ENCODE assay signal across 28 cellular contexts in genomic region chr6:131548441-131548840, GRCh38. TPM values are rescaled to one million over a fixed set of nuclear protein-coding genes. Genes with fewer than 3 reads are reported as not detected.
DNase-seq lines count a peak whose midpoint lies in the region; ATAC-seq, FAIRE-seq and TF ChIP-seq lines count a peak whose summit lies in the region.
"Had no signal": no experiment of that assay in that cellular context is flagged by ENCODE, and none has a peak within 500 bp of the region (broad histone marks: within the 10 kb centered on the region; RNA-seq: fewer than 3 reads in every experiment).

No MANE protein-coding gene starts in this region.

- TF ChIP-seq CTCF in liver (IDR thresholded peaks at IDR 0.05; ENCODE audit: low read depth, low read length, missing input control) (no peak), HepG2 (CRISPR knock-in tag; IDR thresholded peaks at IDR 0.05) (no peak), VCaP (conservative IDR thresholded peaks at IDR 0.05) (no peak), thyroid gland (IDR thresholded peaks at IDR 0.05) (no peak), right atrium auricular region (IDR thresholded peaks at IDR 0.05) (no peak)

- H3K4me3 ChIP-seq in liver (ENCODE audit: low read depth in 1 of 3, low read length in 3 of 3) (no peak overlapping the region), HepG2 (replicated peaks in 1 of 3; ENCODE audit: insufficient read depth in 1 of 3, low read depth in 2 of 3, low read length in 3 of 3) (no peak overlapping the region), thyroid gland (replicated peaks in 1 of 3) (no peak overlapping the region), right atrium auricular region (no peak overlapping the region)
- H3K4me3 ChIP-seq: A549; BLaER1 treated with 17β-estradiol and CSF1 and Interleukin-3, amounts not matched to agents 10 nM and 100 nM; HAP-1 had no signal

- TF ChIP-seq EP300 in HepG2 (IDR thresholded peaks at IDR 0.05; ENCODE audit: low read depth in 2 of 2, low read length in 2 of 2) (no peak), HepG2 (CRISPR knock-in tag; IDR thresholded peaks at IDR 0.05; ENCODE audit: borderline replicate concordance) (no peak)

- H3K9ac ChIP-seq in liver (ENCODE audit: low read depth in 1 of 2, low read length in 2 of 2) (peak overlapping the region in 1 of 2 donors; percentile 54), HepG2 (ENCODE audit: insufficient read depth, low read depth, low read length) (no peak overlapping the region)
- H3K9ac ChIP-seq: BLaER1 treated with 17β-estradiol and CSF1 and Interleukin-3, amounts not matched to agents 10 nM and 100 nM had no signal

- POLR2A ChIA-PET in HepG2 (lab: Yijun Ruan, JAX), result no interaction called here

- no peaks in the 10 kb centered on the region for H3K9me3 ChIP-seq in liver (ENCODE audit: control insufficient read depth in 4 of 4, low read length in 3 of 4)
- H3K9me3 ChIP-seq in HepG2 (ENCODE audit: low read length), result no peaks in the 10 kb centered on the region
- no peaks in the 10 kb centered on the region for H3K9me3 ChIP-seq in thyroid gland
- no peaks in the 10 kb centered on the region for H3K9me3 ChIP-seq in right atrium auricular region
- H3K9me3 ChIP-seq: A549, BE2C, HAP-1 had no signal

- H3K4me1 ChIP-seq in liver (ENCODE audit: control insufficient read depth in 4 of 4, insufficient read depth in 4 of 4, low read length in 3 of 4), result peaks cover 8 to 42% (median 20%) of the 10 kb centered on the region in 4 donors
- peaks cover 15% of the 10 kb centered on the region for H3K4me1 ChIP-seq in HepG2 (ENCODE audit: insufficient read depth, low read length)
- H3K4me1 ChIP-seq in thyroid gland, result peaks cover 18 to 21% of the 10 kb centered on the region in 2 donors
- H3K4me1 ChIP-seq in right atrium auricular region, result no peaks in the 10 kb centered on the region
- H3K4me1 ChIP-seq: A549, BE2C, HAP-1 had no signal

- H4K20me1 ChIP-seq in HepG2 (ENCODE audit: insufficient read depth, low read length), result no peaks in the 10 kb centered on the region
- H4K20me1 ChIP-seq: BLaER1 treated with 17β-estradiol and CSF1 and Interleukin-3, amounts not matched to agents 10 nM and 100 nM had no signal

- peak overlapping the region; percentile 87 to 93 for H3K27ac ChIP-seq in liver (ENCODE audit: low read depth in 1 of 2, low read length in 2 of 2)
- H3K27ac ChIP-seq in HepG2 (ENCODE audit: extremely low read length, insufficient read depth, low read length), result no peak overlapping the region
- H3K27ac ChIP-seq in VCaP, result peak overlapping the region; percentile 61
- H3K27ac ChIP-seq in thyroid gland, result peak overlapping the region; percentile 28 to 68 (median 48)
- H3K27ac ChIP-seq in right atrium auricular region, result no peak overlapping the region
- H3K27ac ChIP-seq in caudate nucleus (ENCODE audit: low read depth, low read length), result no peak overlapping the region
- H3K27ac ChIP-seq: A549; BLaER1 treated with 17β-estradiol and CSF1 and Interleukin-3, amounts not matched to agents 10 nM and 100 nM had no signal

- no peaks in the 10 kb centered on the region for H3K36me3 ChIP-seq in liver (ENCODE audit: control insufficient read depth in 4 of 4, insufficient read depth in 3 of 4, low read depth in 1 of 4, low read length in 3 of 4)
- H3K36me3 ChIP-seq in HepG2 (replicated peaks in 1 of 2; ENCODE audit: control insufficient read depth in 1 of 2, insufficient read depth in 2 of 2, low read length in 2 of 2), result no peaks in the 10 kb centered on the region
- no peaks in the 10 kb centered on the region for H3K36me3 ChIP-seq in thyroid gland
- no peaks in the 10 kb centered on the region for H3K36me3 ChIP-seq in right atrium auricular region
- H3K36me3 ChIP-seq: BE2C; BLaER1 treated with 17β-estradiol and CSF1 and Interleukin-3, amounts not matched to agents 10 nM and 100 nM; HAP-1 had no signal

- H3K27me3 ChIP-seq in liver (ENCODE audit: control insufficient read depth in 4 of 4, insufficient read depth in 4 of 4, low read length in 3 of 4) (no peaks in the 10 kb centered on the region), HepG2 (ENCODE audit: control insufficient read depth in 1 of 2, insufficient read depth in 2 of 2, low read length in 2 of 2) (no peaks in the 10 kb centered on the region), thyroid gland (no peaks in the 10 kb centered on the region), right atrium auricular region (no peaks in the 10 kb centered on the region)
- H3K27me3 ChIP-seq: BE2C; BLaER1 treated with 17β-estradiol and CSF1 and Interleukin-3, amounts not matched to agents 10 nM and 100 nM had no signal

- no peak for TF ChIP-seq POLR2A in HepG2 (IDR thresholded peaks at IDR 0.05; ENCODE audit: insufficient read depth in 1 of 2, low read depth in 2 of 2, low read length in 2 of 2)
- TF ChIP-seq POLR2A in thyroid gland (IDR thresholded peaks at IDR 0.05), result no peak

- no peak overlapping the region for H2AFZ ChIP-seq in HepG2 (ENCODE audit: low read length)

- no peak overlapping the region for H3K4me2 ChIP-seq in HepG2 (ENCODE audit: low read depth, low read length)
- H3K4me2 ChIP-seq: A549; BLaER1 treated with 17β-estradiol and CSF1 and Interleukin-3, amounts not matched to agents 10 nM and 100 nM had no signal

- in situ Hi-C loops in HepG2 (cut with HindIII; ENCODE audit: extremely low pct_ligation_motif_present, low pct_unique_long_range_greater_than_20kb), result no loop called here

- TF ChIP-seq RAD21 in liver (IDR thresholded peaks at IDR 0.05) (peak; percentile 57 to 60), HepG2 (CRISPR knock-in tag; IDR thresholded peaks at IDR 0.05) (no peak)

- 31% methylated on average over 1 of the region's 1 CpG for WGBS in liver
- WGBS in HepG2 (ENCODE audit: low lambda C conversion rate), result 93% methylated on average over 1 of the region's 1 CpG
- whole genome bisulfite sequencing in thyroid gland, 2 donors, result 36 to 39% methylated on average over 1 of the region's 1 CpG

- DNase-seq in HepG2 (ENCODE audit: low spot score) (no peak), left lobe of liver (ENCODE audit: low spot score) (peak; percentile 65), thyroid gland (peak in 1 of 2 donors; percentile 13), right atrium auricular region (ENCODE audit: low spot score) (no peak), caudate nucleus (lab: John Stamatoyannopoulos, UW) (no peak)
- no peak for DNase-seq in activated CD8-positive, alpha-beta memory T cell treated with anti-CD3 and anti-CD28 coated beads, Interleukin-2, amount 50 U/mL, for 48 hours
- DNase-seq: 8988T; ACHN; AML-193; BE2C; Calu3; CD4-positive, alpha-beta memory T cell; COR-L47; DMS53; DMS79 treated with DMSO at 0.1 percent for 48 hours; GF-D8; GOT3; HFFc6 had no signal

- no peak for FAIRE-seq in HepG2 (lab: Jason Lieb, UNC)
- FAIRE-seq: A549, GM12891, GM18507, H54 had no signal

- ATAC-seq in HepG2 (no peak), left lobe of liver (peak; percentile 73)
- ATAC-seq: A549 had no signal

- H3K79me2 ChIP-seq in HepG2 (ENCODE audit: insufficient read depth, low read length), result no peaks in the 10 kb centered on the region

- BruUV-seq in HepG2 (replicated peaks; lab: Mats Ljungman, UMichigan), result no TSS peak

- intact Hi-C loops in HepG2 (cut with micrococcal nuclease; ENCODE audit: unreplicated experiment) (no loop called here), thyroid gland (cut with DNase I) (no loop called here)

- CTCF ChIA-PET in HepG2 (lab: Yijun Ruan, JAX; ENCODE audit: low intra/inter-chr PET ratio, low total read pairs), result no interaction called here

TF ChIP-seq in liver, 16 proteins besides CTCF, POLR2A, EP300 and RAD21 (continues in another document):
- TF ChIP-seq HNF4A (conservative IDR thresholded peaks at IDR 0.05), result peak; percentile 77 to 83
- peak; percentile 89 for TF ChIP-seq FOXA2 (IDR thresholded peaks at IDR 0.05)
- peak; percentile 96 for TF ChIP-seq SP1 (IDR thresholded peaks at IDR 0.05)
- peak; percentile 65 for TF ChIP-seq TAF1 (conservative IDR thresholded peaks at IDR 0.05)
- TF ChIP-seq FOXA1 (IDR thresholded peaks at IDR 0.05), result peak; percentile 89
- TF ChIP-seq RXRA (IDR thresholded peaks at IDR 0.05), result peak; percentile 94 to 96

RNA-seq across cellular contexts. Expression of gene ARG1, which starts 24.6 kb away (rescaled TPM):
- total RNA-seq in liver (100 to 1,000 TPM; 238 to 800 TPM), HepG2 (2016; rRNA removed; fragmentation: Illumina TruSeq; extraction: Trizol) (2.2 and 3.5 TPM in 2 replicates), left lobe of liver (1,138 TPM), thyroid gland (1 to 10 TPM in 1 of 4 donors, under 1 TPM in 1, not detected in 2; 0.50 to 2.9 TPM), right atrium auricular region (1 to 10 TPM in 1 of 2 donors, under 1 TPM in 1; 0.30 to 1.1 TPM)
- polyA plus RNA-seq in liver (1,000 to 10,000 TPM in 1 of 2 donors, 100 to 1,000 TPM in 1; 965 to 1,194 TPM), HepG2 (2011; rRNA removed) (11.2 TPM in 2 replicates)
- total RNA-seq in HepG2 (2016; cell fraction: cytosol; rRNA removed; fragmentation: Illumina TruSeq; extraction: Trizol; ENCODE audit: low read depth), result 0.30 and 0.53 TPM in 2 replicates
- total RNA-seq in HepG2 (2016; cell fraction: insoluble cytoplasmic fraction; rRNA removed; fragmentation: Illumina TruSeq; extraction: Trizol), result 2.9 and 3.4 TPM in 2 replicates
- 0.86 and 1.1 TPM in 2 replicates for total RNA-seq in HepG2 (2016; cell fraction: membrane; rRNA removed; fragmentation: Illumina TruSeq; extraction: Trizol)
- total RNA-seq in HepG2 (2016; cell fraction: nucleus; rRNA removed; fragmentation: Illumina TruSeq; extraction: Trizol), result 0.78 and 0.87 TPM in 2 replicates
- polyA plus RNA-seq in HepG2 (2011; cell fraction: cytosol; rRNA removed), result 7.2 and 11.5 TPM in 2 replicates
- polyA plus RNA-seq in HepG2 (2011; cell fraction: nucleus; rRNA removed), result 4.8 and 7.3 TPM in 2 replicates
- polyA plus RNA-seq in HepG2 (2012), result 13.8 and 38.1 TPM in 2 replicates
- 0.32 and 0.35 TPM in 2 replicates for polyA plus RNA-seq in HepG2 (2016; cell fraction: cytosol; fragmentation: Illumina TruSeq; extraction: Trizol; ENCODE audit: low read depth)
- 3.3 and 4.8 TPM in 2 replicates for polyA plus RNA-seq in HepG2 (2016; cell fraction: insoluble cytoplasmic fraction; fragmentation: Illumina TruSeq; extraction: Trizol; ENCODE audit: low read depth)
- polyA plus RNA-seq in HepG2 (2016; cell fraction: membrane; fragmentation: Illumina TruSeq; extraction: Trizol; ENCODE audit: low read depth), result 0.96 and 1.1 TPM in 2 replicates
- 1.2 and 1.7 TPM in 2 replicates for polyA plus RNA-seq in HepG2 (2016; cell fraction: nucleus; fragmentation: Illumina TruSeq; extraction: Trizol; ENCODE audit: insufficient read depth, low read depth)
- 2.4 TPM in 1 of 2 replicates, not detected in the other for polyA minus RNA-seq in HepG2 (2011; rRNA and poly(A)+ RNA removed; ENCODE audit: low replicate concordance)
- 4.9 and 6.7 TPM in 2 replicates for polyA minus RNA-seq in HepG2 (2011; cell fraction: cytosol; rRNA and poly(A)+ RNA removed)
- 1.9 and 7.8 TPM in 2 replicates for polyA minus RNA-seq in HepG2 (2011; cell fraction: nucleus; rRNA and poly(A)+ RNA removed)
- total RNA-seq: Calu3; CD4-positive, alpha-beta memory T cell; Daoy; G401; HFFc6 had no signal
- polyA plus RNA-seq: A549 had no signal

Comparison
In these comparisons a context has a peak if more than half of its experiments do, and no peak if none do; other contexts are left out.
1. H3K27ac ChIP-seq: peak in liver (2 of 2), VCaP (single experiment) and thyroid gland (3 of 3); none in HepG2 (single experiment), right atrium auricular region (0 of 2) and caudate nucleus (single experiment).
2. RNA of gene ARG1, which starts 24.6 kb away (total RNA-seq): 1,138 TPM in left lobe of liver (single experiment) and 238 to 800 TPM in liver; 0.30 to 3.5 TPM in HepG2, 0.30 to 1.1 TPM in right atrium auricular region and 0.50 to 2.9 TPM in thyroid gland; every median in the first group is over 10 times any median in the second.